24 cellular contexts compared by ENCODE assay signal in the genomic region with DNA sequence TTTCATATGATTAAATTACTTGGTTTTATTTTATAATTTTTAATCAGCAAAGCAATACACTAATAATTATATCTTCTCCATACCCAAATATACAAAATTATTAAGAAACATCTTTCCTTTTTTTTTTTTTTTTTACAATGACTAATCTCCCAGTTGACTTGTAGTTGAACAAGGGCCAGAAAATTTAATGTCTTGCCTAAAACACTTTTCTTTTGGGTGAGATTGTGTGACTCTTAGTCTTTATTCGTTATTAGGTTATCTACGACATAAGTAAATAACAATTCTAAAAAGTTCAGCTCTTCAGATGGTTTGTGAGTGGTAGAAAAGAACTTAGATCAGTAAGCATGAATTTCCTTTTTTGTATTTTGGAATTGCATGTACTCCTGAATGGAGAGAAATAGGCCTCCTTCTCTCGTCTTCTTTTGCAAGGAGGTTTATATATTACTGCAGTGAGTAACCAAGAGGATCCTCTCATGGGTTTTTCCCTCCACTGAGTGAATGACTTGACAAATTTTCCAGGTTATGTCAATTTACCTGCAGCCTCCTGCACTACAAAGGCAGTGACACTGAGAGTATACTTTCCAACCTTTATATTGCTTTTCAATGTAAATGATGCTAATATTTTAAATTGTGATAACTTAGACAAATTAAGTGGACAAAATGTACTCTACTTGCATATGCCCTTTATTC.
DNase-seq lines count a peak whose midpoint lies in the region; FAIRE-seq and TF ChIP-seq lines count a peak whose summit lies in the region.
"Had no signal": no experiment of that assay in that cellular context is flagged by ENCODE, and none has a peak within 500 bp of the region (broad histone marks: within the 10 kb centered on the region; RNA-seq: fewer than 3 reads in every experiment).

No MANE protein-coding gene starts in this region.

- no peaks in the 10 kb centered on the region for H3K9me3 ChIP-seq in small intestine (ENCODE audit: control insufficient read depth, low read depth)
- H3K9me3 ChIP-seq: HAP-1, SJSA1 had no signal

- DNase-seq in RCC 7860 (ENCODE audit: low spot score) (no peak), fibroblast of mammary gland (ENCODE audit: low read depth) (peak; percentile 25), small intestine (no peak), occipital lobe (lab: John Stamatoyannopoulos, UW) (no peak)
- DNase-seq in stimulated activated CD8-positive, alpha-beta memory T cell treated with anti-CD3 and anti-CD28 coated beads, Interleukin-4, amount 100 ng/mL, for 48 hours: no peak
- DNase-seq in activated naive CD4-positive, alpha-beta T cell treated with Interleukin-2 at 50 U/mL for 16 hours: no peak
- DNase-seq: C1 segment of cervical spinal cord; CD4-positive, alpha-beta memory T cell; COR-L47; GDM1; NCI-H1105 treated with DMSO at 0.1 percent for 48 hours; NCI-H146; NCI-H2029; NCI-H526 treated with DMSO at 0.1 percent for 48 hours; Right ventricle myocardium superior; RPMI8226 had no signal

- no peak overlapping the region for H3K4me3 ChIP-seq in fibroblast of mammary gland (ENCODE audit: control insufficient read depth, low read depth, low read length)
- H3K4me3 ChIP-seq in small intestine (ENCODE audit: low read depth in 1 of 2, low read length in 2 of 2): no peak overlapping the region
- H3K4me3 ChIP-seq: GM12878, GM23338, HAP-1, PC-9, SJSA1 had no signal

- H3K4me1 ChIP-seq in small intestine (ENCODE audit: control insufficient read depth in 2 of 2, insufficient read depth in 1 of 2, low read depth in 1 of 2, low read length in 1 of 2): no peaks in the 10 kb centered on the region

- H3K27ac ChIP-seq in small intestine (ENCODE audit: low read depth in 1 of 2, low read length in 1 of 2): no peak overlapping the region
- H3K27ac ChIP-seq: HL-60, PC-9, SJSA1 had no signal

- WGBS in small intestine, 3 donors: 87 to 93% (median 93%) methylated on average over 3 of the region's 3 CpGs

- peak; percentile 91 for FAIRE-seq in G401.6 (lab: Jason Lieb, UNC)
- peak; percentile 70 for FAIRE-seq in RCC 7860 (lab: Jason Lieb, UNC)
- FAIRE-seq in small intestine (lab: Jason Lieb, UNC): peak; percentile 51
- FAIRE-seq: A204.1, GM12878 had no signal

- no peak for TF ChIP-seq CTCF in fibroblast of mammary gland (conservative IDR thresholded peaks at IDR 0.05; ENCODE audit: control insufficient read depth, insufficient read depth, low read depth, low read length)

- H3K27me3 ChIP-seq in small intestine (ENCODE audit: control insufficient read depth in 2 of 2, insufficient read depth in 2 of 2, low read length in 2 of 2): no peaks in the 10 kb centered on the region
- H3K27me3 ChIP-seq: SJSA1 had no signal

- no peaks in the 10 kb centered on the region for H3K36me3 ChIP-seq in small intestine (ENCODE audit: control insufficient read depth in 2 of 2, insufficient read depth in 2 of 2, low read length in 2 of 2)
- H3K36me3 ChIP-seq: HAP-1, SJSA1 had no signal
